Comparison of ENCODE assay signal across 16 cellular contexts in genomic region chr10:5805260-5805659, GRCh38.
"Had no signal": no experiment of that assay in that cellular context is flagged by ENCODE, and none has a peak within 500 bp of the region (broad histone marks: within the 10 kb centered on the region; RNA-seq: fewer than 3 reads in every experiment).

No MANE protein-coding gene starts in this region.

- H3K4me3 ChIP-seq: esophagus muscularis mucosa, gastrocnemius medialis, heart right ventricle, mucosa of descending colon, upper lobe of left lung, uterus had no signal

- H3K27me3 Mint-ChIP-seq: naive thymus-derived CD8-positive, alpha-beta T cell had no signal

- H3K9me3 ChIP-seq: esophagus muscularis mucosa, gastrocnemius medialis, heart right ventricle, mucosa of descending colon, upper lobe of left lung, uterus had no signal

- H3K36me3 ChIP-seq: uterus had no signal

- H3K4me1 ChIP-seq: uterus had no signal

- H3K27ac ChIP-seq: epithelial cell of prostate, esophagus muscularis mucosa, heart right ventricle, upper lobe of left lung, uterus had no signal

- H3K27me3 ChIP-seq: esophagus muscularis mucosa, gastrocnemius medialis, heart right ventricle, upper lobe of left lung, uterus had no signal

- ATAC-seq: gastrocnemius medialis; heart right ventricle; naive thymus-derived CD8-positive, alpha-beta T cell had no signal

- DNase-seq: effector memory CD4-positive, alpha-beta T cell; gastrocnemius medialis; heart right ventricle; hypothalamus; kidney glomerular epithelial cell; mammary epithelial cell; mucosa of descending colon; naive thymus-derived CD8-positive, alpha-beta T cell; posterior cingulate gyrus; small intestine; stimulated activated CD4-positive, alpha-beta T cell treated with anti-CD3 and anti-CD28 coated beads, Interleukin-12 subunit alpha, Interleukin-12 subunit beta, amount 100 ng/mL, for 4 hours; stimulated activated naive CD4-positive, alpha-beta T cell treated with Interleukin-2 at 50 U/mL for 16 hours; upper lobe of left lung; uterus had no signal

- H3K9me3 Mint-ChIP-seq: naive thymus-derived CD8-positive, alpha-beta T cell had no signal
